8 cellular contexts compared by ENCODE assay signal in genomic region chr12:105235747-105236476, GRCh38.
DNase-seq lines count a peak whose midpoint lies in the region; ATAC-seq and TF ChIP-seq lines count a peak whose summit lies in the region.

TSS of gene APPL2 (minus strand) at chr12:105236174. CDS start at chr12:105236012, 162 bp downstream.

- peak within 1 kb of the TSS; percentile 80 for H3K4me3 Mint-ChIP-seq in central memory CD8-positive, alpha-beta T cell

- ATAC-seq in HG03196 (IDR thresholded peaks at IDR 0.05; ENCODE audit: unreplicated experiment): peak; percentile 76
- ATAC-seq in activated CD4-positive, CD25-positive, alpha-beta regulatory T cell treated with anti-CD3 and anti-CD28 coated beads, Interleukin-2, amount 50 U/mL, for 24 hours: peak; percentile 87 to 90
- peak; percentile 88 for ATAC-seq in central memory CD8-positive, alpha-beta T cell (replicated peaks; ENCODE audit: extremely low read depth, poor library complexity, severe bottlenecking)

- TF ChIP-seq POLR2A in GM18951 (IDR thresholded peaks at IDR 0.05; ENCODE audit: extremely low read depth, insufficient read depth, insufficient read length): peak; percentile 89

- no peaks in the 10 kb centered on the region for H3K9me3 Mint-ChIP-seq in central memory CD8-positive, alpha-beta T cell

- H3K27ac Mint-ChIP-seq in central memory CD8-positive, alpha-beta T cell (ENCODE audit: low read depth): no peak within 1 kb of the TSS

- H3K27me3 Mint-ChIP-seq in central memory CD8-positive, alpha-beta T cell: no peaks in the 10 kb centered on the region

- peak; percentile 94 for DNase-seq in AG08395 (ENCODE audit: low spot score)
- peak; percentile 91 for DNase-seq in NCI-H345 treated with DMSO at 0.1 percent for 48 hours (lab: John Stamatoyannopoulos, UW; ENCODE audit: unreplicated experiment)
- peak; percentile 49 to 60 for DNase-seq in central memory CD8-positive, alpha-beta T cell (ENCODE audit: low spot score in 2 of 2)
- peak; percentile 83 for DNase-seq in iris pigment epithelial cell (ENCODE audit: low read depth)
- peak; percentile 83 for DNase-seq in stimulated activated CD4-positive, alpha-beta T cell treated with anti-CD3 and anti-CD28 coated beads, Interleukin-12 subunit alpha, Interleukin-12 subunit beta, amount 100 ng/mL, for 4 hours

- H3K4me1 Mint-ChIP-seq in central memory CD8-positive, alpha-beta T cell: peaks cover 37% of the 10 kb centered on the region

- H3K36me3 Mint-ChIP-seq in central memory CD8-positive, alpha-beta T cell (ENCODE audit: insufficient read depth): peaks cover 20% of the 10 kb centered on the region

- in situ Hi-C loops in GM18951 (cut with MboI; ENCODE audit: low sequenced_read_pairs, unreplicated experiment): no loop called here

Comparison
In these comparisons a context has a peak if more than half of its experiments do, and no peak if none do; other contexts are left out.
1. Peak in every context shown above with its lines: DNase-seq and ATAC-seq.